ENCODE assay signal across 8 cellular contexts in genomic region chr16:30571444-30572322, GRCh38. TPM values are rescaled to one million over a fixed set of nuclear protein-coding genes. Genes with fewer than 3 reads are reported as not detected.
DNase-seq lines count a peak whose midpoint lies in the region; ATAC-seq and TF ChIP-seq lines count a peak whose summit lies in the region.

Gene ZNF688, minus strand, starts transcription at chr16:30571714. Its CDS starts 85 bp downstream, at chr16:30571629.

- ATAC-seq in HG03442 (IDR thresholded peaks at IDR 0.05; ENCODE audit: unreplicated experiment) (peak; percentile 64), left colon (peak; percentile 83)

- DNase-seq in Ammon's horn (ENCODE audit: low spot score) (peak; percentile 97), GM19238 (ENCODE audit: insufficient read length, low spot score) (peak; percentile 98), NCI-H526 (lab: John Stamatoyannopoulos, UW) (peak; percentile 92 to 95), coronary artery (ENCODE audit: low spot score) (peak; percentile 98), left colon (peak; percentile 94 to 97)
- peak; percentile 94 for DNase-seq in activated CD4-positive, alpha-beta T cell treated with anti-CD3 and anti-CD28 coated beads for 48 hours
- peak; percentile 94 for DNase-seq in stimulated activated CD4-positive, alpha-beta T cell treated with anti-CD3 and anti-CD28 coated beads, Interleukin-1b, Interleukin-23, amount 100 ng/mL, for 48 hours

- H3K4me3 ChIP-seq in coronary artery: peak within 1 kb of the TSS; percentile 94

- TF ChIP-seq CTCF in coronary artery (IDR thresholded peaks at IDR 0.05): no peak

- intact Hi-C loops in left colon (cut with DNase I, micrococcal nuclease): no loop called here

- H3K27ac ChIP-seq in coronary artery: peak within 1 kb of the TSS; percentile 91 to 98

RNA-seq across cellular contexts. Expression of gene ZNF688, which starts in this region (rescaled TPM):
- 10 to 100 TPM; 16.6 to 24.4 TPM for total RNA-seq in left colon

Comparison
In these comparisons a context has a peak if more than half of its experiments do, and no peak if none do; other contexts are left out.
1. Peak in every context shown above with its lines: DNase-seq, ATAC-seq, H3K4me3 ChIP-seq and H3K27ac ChIP-seq.